Comparison of ENCODE assay signal across 9 cellular contexts in genomic region chr2:237322564-237322963, GRCh38.
DNase-seq lines count a peak whose midpoint lies in the region; ATAC-seq and TF ChIP-seq lines count a peak whose summit lies in the region.
"Had no signal": no experiment of that assay in that cellular context is flagged by ENCODE, and none has a peak within 500 bp of the region (broad histone marks: within the 10 kb centered on the region; RNA-seq: fewer than 3 reads in every experiment).

No MANE protein-coding gene starts in this region.

- H3K18ac ChIP-seq in H9 (ENCODE audit: insufficient read length, low read depth, low read length): no peak overlapping the region

- H4K20me1 ChIP-seq in H9 (ENCODE audit: control insufficient read depth, insufficient read depth, insufficient read length): no peaks in the 10 kb centered on the region

- ATAC-seq in GM19395 (IDR thresholded peaks at IDR 0.05; ENCODE audit: unreplicated experiment) (no peak), GM18517 (IDR thresholded peaks at IDR 0.05; ENCODE audit: unreplicated experiment) (no peak), HG03457 (IDR thresholded peaks at IDR 0.05; ENCODE audit: unreplicated experiment) (no peak)

- DNase-seq in AG09309 (ENCODE audit: low read depth): no peak
- peak; percentile 59 for DNase-seq in H9
- DNase-seq in breast epithelium (ENCODE audit: low spot score in 2 of 2): no peak
- no peak for DNase-seq in dorsolateral prefrontal cortex

- H3K36me3 Mint-ChIP-seq in H9 (ENCODE audit: insufficient read depth in 1 of 3, low read depth in 3 of 3): no peaks in the 10 kb centered on the region

- no peak overlapping the region for H2BK20ac ChIP-seq in H9 (ENCODE audit: low read depth, low read length, poor library complexity, severe bottlenecking)

- H3K4me1 ChIP-seq in H9 (ENCODE audit: insufficient read depth, low read length) (no peaks in the 10 kb centered on the region), breast epithelium (no peaks in the 10 kb centered on the region), muscle layer of colon (ENCODE audit: insufficient read depth, low read length) (peaks cover 99% of the 10 kb centered on the region)

- H3K9me3 ChIP-seq in H9 (ENCODE audit: control insufficient read depth, low read depth, low read length) (no peaks in the 10 kb centered on the region), breast epithelium (no peaks in the 10 kb centered on the region), muscle layer of colon (ENCODE audit: low read length) (no peaks in the 10 kb centered on the region)

- H3K79me1 ChIP-seq in H9 (ENCODE audit: insufficient read depth, low read depth, low read length, poor library complexity, severe bottlenecking): no peaks in the 10 kb centered on the region

- H3K56ac ChIP-seq in H9 (ENCODE audit: insufficient read length, low read depth, low read length): no peak overlapping the region

- no peak overlapping the region for H3K9ac ChIP-seq in H9 (ENCODE audit: extremely low read depth, insufficient read length, low read length)
- H3K9ac ChIP-seq in muscle layer of colon (ENCODE audit: low read length): no peak overlapping the region

- no peaks in the 10 kb centered on the region for H3K23me2 ChIP-seq in H9 (ENCODE audit: insufficient read length, low read depth, low read length, poor library complexity, severe bottlenecking)

- H2BK15ac ChIP-seq in H9 (ENCODE audit: low read depth, low read length): no peak overlapping the region

- H3K27me3 ChIP-seq in H9 (ENCODE audit: insufficient read depth, low read length) (no peaks in the 10 kb centered on the region), breast epithelium (no peaks in the 10 kb centered on the region), muscle layer of colon (ENCODE audit: control insufficient read depth in 1 of 2, insufficient read depth in 2 of 2, low read length in 2 of 2) (no peaks in the 10 kb centered on the region), dorsolateral prefrontal cortex (peaks cover 0 to 11% (median 0%) of the 10 kb centered on the region in 45 donors)

- no peak for TF ChIP-seq POLR2A in breast epithelium (IDR thresholded peaks at IDR 0.05)

- no peak overlapping the region for H2BK5ac ChIP-seq in H9 (ENCODE audit: insufficient read length, low read length)

- H3K23ac ChIP-seq in H9 (ENCODE audit: insufficient read length, low read depth, low read length): no peak overlapping the region

- intact Hi-C loops in breast epithelium (cut with DNase I; ENCODE audit: low total_unique reads) (no loop called here), dorsolateral prefrontal cortex (cut with DNase I) (no loop called here)

- H3K79me2 ChIP-seq in H9 (ENCODE audit: insufficient read depth, low read length): no peaks in the 10 kb centered on the region

- H4K8ac ChIP-seq in H9 (replicated peaks; ENCODE audit: insufficient read length, low read depth, low read length): no peak overlapping the region

- H3K4ac ChIP-seq in H9 (ENCODE audit: low read depth, low read length): no peak overlapping the region

- no peaks in the 10 kb centered on the region for H3K9me3 Mint-ChIP-seq in H9

- H2BK12ac ChIP-seq in H9 (ENCODE audit: insufficient read length, low read depth, low read length): no peak overlapping the region

- no peak overlapping the region for H3K27ac Mint-ChIP-seq in H9

- no peak overlapping the region for H3K4me3 ChIP-seq in AG09309 (ENCODE audit: control insufficient read depth, low read depth, low read length)
- H3K4me3 ChIP-seq in breast epithelium: no peak overlapping the region
- H3K4me3 ChIP-seq in muscle layer of colon (ENCODE audit: low read depth in 1 of 2, low read length in 2 of 2): peak overlapping the region in 1 of 2 donors; percentile 14
- H3K4me3 ChIP-seq in dorsolateral prefrontal cortex: no peak overlapping the region

- H3K14ac ChIP-seq in H9 (ENCODE audit: insufficient read depth, low read length): no peak overlapping the region

- H4K5ac ChIP-seq in H9 (ENCODE audit: insufficient read length, low read depth, low read length): no peak overlapping the region

- H3K27me3 Mint-ChIP-seq in H9 (ENCODE audit: low read depth): no peaks in the 10 kb centered on the region; the same call in 1 of the 2 replicates

- H3K4me1 Mint-ChIP-seq in H9: no peaks in the 10 kb centered on the region

- no peak overlapping the region for H3K27ac ChIP-seq in H9 (ENCODE audit: insufficient read length, low read depth, low read length)
- H3K27ac ChIP-seq in breast epithelium: peak overlapping the region; percentile 37 to 71
- H3K27ac ChIP-seq in muscle layer of colon (ENCODE audit: low read depth, low read length): peak overlapping the region; percentile 95
- H3K27ac ChIP-seq in dorsolateral prefrontal cortex: no peak overlapping the region
- H3K27ac ChIP-seq: epithelial cell of prostate had no signal

- no peak overlapping the region for H2AFZ ChIP-seq in H9 (ENCODE audit: low read length)

- no peak overlapping the region for H2BK120ac ChIP-seq in H9 (ENCODE audit: low read depth, low read length, poor library complexity, severe bottlenecking)

- WGBS in H9 (ENCODE audit: extremely low coverage, insufficient read length, low lambda C conversion rate): no CpG with 5 or more reads among the region's 4 CpGs

- H3K4me2 ChIP-seq in H9 (ENCODE audit: insufficient read depth, insufficient read length, low read length): no peak overlapping the region

- no peak overlapping the region for H4K91ac ChIP-seq in H9 (ENCODE audit: insufficient read length, low read depth, low read length)

- H2AK5ac ChIP-seq in H9 (ENCODE audit: insufficient read length, low read length): no peak overlapping the region

- H3T11ph ChIP-seq in H9 (ENCODE audit: low read length): no peak overlapping the region

- no peak overlapping the region for H3K4me3 Mint-ChIP-seq in H9

- H3K36me3 ChIP-seq in breast epithelium (no peaks in the 10 kb centered on the region), muscle layer of colon (ENCODE audit: insufficient read depth, low read length) (peaks cover 28% of the 10 kb centered on the region)

- TF ChIP-seq CTCF in AG09309 (IDR thresholded peaks at IDR 0.05; ENCODE audit: control insufficient read depth, insufficient read depth, low read depth, low read length, missing control alignments) (peak; percentile 42), H9 (conservative IDR thresholded peaks at IDR 0.05) (peak; percentile 70), breast epithelium (IDR thresholded peaks at IDR 0.05) (peak in 2 of 3 donors; percentile 14 to 33), dorsolateral prefrontal cortex (IDR thresholded peaks at IDR 0.05 in 54 of 56, conservative IDR thresholded peaks at IDR 0.05 in 2 of 56; ENCODE audit: low read depth in 1 of 56, partially characterized antibody in 56 of 56) (peak in 4 of 56 donors; percentile 4 to 25 (median 8))

Comparison
In these comparisons a context has a peak if more than half of its experiments do, and no peak if none do; other contexts are left out.
1. H3K27ac ChIP-seq: peak in breast epithelium (2 of 2) and muscle layer of colon (single experiment); none in H9 (single experiment) and dorsolateral prefrontal cortex (0 of 59).